In the genomic region with DNA sequence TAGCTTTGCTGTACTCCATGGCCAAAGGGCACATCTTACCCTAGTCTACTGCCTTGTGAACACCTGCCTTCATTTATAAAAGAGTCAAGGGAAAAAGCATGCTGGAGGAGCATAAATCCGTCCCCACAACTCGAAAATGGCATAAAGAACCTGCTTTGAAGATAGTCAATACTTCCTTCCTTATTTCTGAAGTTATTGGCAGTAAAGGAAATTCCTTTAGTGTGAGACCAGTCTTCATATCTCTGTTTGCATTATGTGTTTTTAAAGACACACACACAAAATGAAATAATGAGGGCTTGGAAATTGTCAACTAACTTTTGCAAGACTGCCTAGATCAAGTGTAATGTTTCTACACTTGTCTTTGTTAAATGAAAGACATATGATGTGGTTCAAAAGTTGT, we compare ENCODE assay signal across 26 cellular contexts.
"Had no signal": no experiment of that assay in that cellular context is flagged by ENCODE, and none has a peak within 500 bp of the region (broad histone marks: within the 10 kb centered on the region; RNA-seq: fewer than 3 reads in every experiment).

No MANE protein-coding gene starts in this region.

- H3K27me3 ChIP-seq: pancreas, right atrium auricular region, right lobe of liver, tibial nerve, uterus had no signal

- H3K36me3 ChIP-seq: left ventricle myocardium inferior, pancreas, prostate gland, right atrium auricular region, right lobe of liver, tibial nerve, uterus had no signal

- H3K4me1 Mint-ChIP-seq: immature natural killer cell; naive B cell; natural killer cell; stimulated activated memory B cell treated with anti-CD40 and anti-IgM and Interleukin-4, amounts not matched to agents 10 μg/mL and 1 μg/mL and 100 μg/mL, for 72 hours; stimulated activated naive CD8-positive, alpha-beta T cell treated with anti-CD3 and anti-CD28 coated beads, Interleukin-15, amount 100 ng/mL, for 72 hours had no signal

- H3K9me3 ChIP-seq: pancreas, prostate gland, right atrium auricular region, right lobe of liver, uterus had no signal

- H3K4me2 ChIP-seq: smooth muscle cell had no signal

- ATAC-seq: natural killer cell; right lobe of liver; stimulated activated memory B cell treated with anti-CD40 and anti-IgM and Interleukin-4, amounts not matched to agents 10 μg/mL and 1 μg/mL and 100 μg/mL, for 72 hours; stimulated activated naive CD8-positive, alpha-beta T cell treated with anti-CD3 and anti-CD28 coated beads, Interleukin-15, amount 100 ng/mL, for 72 hours had no signal

- H3K4me3 ChIP-seq: left ventricle myocardium inferior, lung, pancreas, prostate gland, right atrium auricular region, right lobe of liver, smooth muscle cell, tibial nerve, uterus had no signal

- DNase-seq: hypothalamus; immature natural killer cell; kidney; left ventricle myocardium inferior; mesendoderm; naive B cell; natural killer cell; pancreas; posterior cingulate gyrus; right lobe of liver; stimulated activated CD4-positive, alpha-beta T cell treated with anti-CD3 and anti-CD28 coated beads, Interleukin-1b, Interleukin-23, amount 100 ng/mL, for 48 hours; stimulated activated CD4-positive, alpha-beta T cell treated with anti-CD3 and anti-CD28 coated beads, Interleukin-2, amount 100 ng/mL, for 48 hours; stimulated activated CD4-positive, alpha-beta T cell treated with anti-CD3 and anti-CD28 coated beads, Interleukin-4, amount 100 ng/mL, for 4 hours; stimulated activated CD8-positive, alpha-beta memory T cell treated with anti-CD3 and anti-CD28 coated beads, Interleukin-4, amount 100 ng/mL, for 48 hours; stimulated activated naive CD4-positive, alpha-beta T cell treated with Interleukin-2 at 50 U/mL for 16 hours; stimulated activated naive CD8-positive, alpha-beta T cell treated with anti-CD3 and anti-CD28 coated beads, Interleukin-15, amount 100 ng/mL, for 72 hours; substantia nigra; uterus had no signal

- H3K4me1 ChIP-seq: left ventricle myocardium inferior, pancreas, prostate gland, right lobe of liver, uterus had no signal

- H3K36me3 Mint-ChIP-seq: immature natural killer cell; naive B cell; natural killer cell; stimulated activated memory B cell treated with anti-CD40 and anti-IgM and Interleukin-4, amounts not matched to agents 10 μg/mL and 1 μg/mL and 100 μg/mL, for 72 hours; type B pancreatic cell had no signal

- H3K27ac Mint-ChIP-seq: immature natural killer cell; naive B cell; natural killer cell; stimulated activated memory B cell treated with anti-CD40 and anti-IgM and Interleukin-4, amounts not matched to agents 10 μg/mL and 1 μg/mL and 100 μg/mL, for 72 hours; stimulated activated naive CD8-positive, alpha-beta T cell treated with anti-CD3 and anti-CD28 coated beads, Interleukin-15, amount 100 ng/mL, for 72 hours; type B pancreatic cell had no signal

- H3K27ac ChIP-seq: left ventricle myocardium inferior, pancreas, prostate gland, right atrium auricular region, right lobe of liver, tibial nerve, uterus had no signal

- H3K4me3 Mint-ChIP-seq: immature natural killer cell; mesothelial cell of epicardium; naive B cell; natural killer cell; stimulated activated memory B cell treated with anti-CD40 and anti-IgM and Interleukin-4, amounts not matched to agents 10 μg/mL and 1 μg/mL and 100 μg/mL, for 72 hours; stimulated activated naive CD8-positive, alpha-beta T cell treated with anti-CD3 and anti-CD28 coated beads, Interleukin-15, amount 100 ng/mL, for 72 hours; type B pancreatic cell had no signal

- H3K27me3 Mint-ChIP-seq: naive B cell; stimulated activated memory B cell treated with anti-CD40 and anti-IgM and Interleukin-4, amounts not matched to agents 10 μg/mL and 1 μg/mL and 100 μg/mL, for 72 hours; stimulated activated naive CD8-positive, alpha-beta T cell treated with anti-CD3 and anti-CD28 coated beads, Interleukin-15, amount 100 ng/mL, for 72 hours; type B pancreatic cell had no signal
